ENCODE assay signal across 21 cellular contexts in the genomic region with DNA sequence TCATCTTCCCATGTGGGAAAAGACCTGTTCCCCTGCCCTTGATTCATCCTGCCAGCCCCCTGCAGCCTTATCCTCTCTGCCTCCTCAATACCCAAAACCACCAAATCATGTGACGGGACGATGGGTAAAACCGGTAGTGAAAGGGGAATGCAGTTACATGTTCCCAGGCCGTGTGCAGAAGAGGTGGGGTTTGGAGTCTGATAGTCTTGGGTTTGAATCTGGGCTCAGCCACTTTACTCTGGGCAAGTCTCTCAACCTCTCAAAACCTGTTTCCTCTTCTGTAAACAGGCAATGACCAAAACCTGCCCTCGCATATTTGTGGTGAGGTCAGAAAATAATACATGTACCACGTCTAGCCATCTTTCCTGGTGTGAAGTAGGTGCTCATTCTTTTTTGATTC.
DNase-seq lines count a peak whose midpoint lies in the region; ATAC-seq, FAIRE-seq and TF ChIP-seq lines count a peak whose summit lies in the region.
"Had no signal": no experiment of that assay in that cellular context is flagged by ENCODE, and none has a peak within 500 bp of the region (broad histone marks: within the 10 kb centered on the region; RNA-seq: fewer than 3 reads in every experiment).

No MANE protein-coding gene starts in this region.

- TF ChIP-seq RAD21 in GM12878 (IDR thresholded peaks at IDR 0.05; ENCODE audit: insufficient read depth, low read depth, low read length), result 0 out of 2 replicates have a peak, but pooled peaks have one; percentile 6

- no peak overlapping the region for H3K9ac ChIP-seq in GM12878 (ENCODE audit: control insufficient read depth, insufficient read depth, low read length)
- H3K9ac ChIP-seq: GM23248 had no signal

- H3K27me3 ChIP-seq in GM12878 (replicated peaks in 1 of 2; ENCODE audit: control insufficient read depth in 2 of 2, insufficient read depth in 2 of 2, low read length in 1 of 2) (no peaks in the 10 kb centered on the region), BE2C (no peaks in the 10 kb centered on the region)
- H3K27me3 ChIP-seq in CD4-positive, alpha-beta T cell (ENCODE audit: control insufficient read depth, insufficient read depth, low read length), result no peaks in the 10 kb centered on the region
- H3K27me3 ChIP-seq: pancreas, vagina had no signal

- no peaks in the 10 kb centered on the region for H4K20me1 ChIP-seq in GM12878 (ENCODE audit: control insufficient read depth, insufficient read depth)

- H3K36me3 Mint-ChIP-seq in CD14-positive monocyte, result peaks cover 58 to 75% of the 10 kb centered on the region in 2 donors
- H3K36me3 Mint-ChIP-seq in CD4-positive, alpha-beta T cell (ENCODE audit: low read depth), result peaks cover 23% of the 10 kb centered on the region
- H3K36me3 Mint-ChIP-seq in WTC11, result no peaks in the 10 kb centered on the region

- SMC1A ChIA-PET in GM12878 (lab: Charles Lee; ENCODE audit: uncharacterized antibody, unreplicated experiment), result interaction anchor here (0.7 to 3.7 kb wide), 7 partner anchors 10 to 117 kb away, joined by 3 to 17 read pairs (median 15); no protein-coding TSS in a partner anchor

- intact Hi-C loops in CD14-positive monocyte (cut with micrococcal nuclease) (no loop called here), GM12878 (cut with micrococcal nuclease; ENCODE audit: unreplicated experiment) (no loop called here)
- intact Hi-C loops in CD4-positive, alpha-beta T cell (cut with DNase I, micrococcal nuclease), result no loop called here

- CTCF ChIA-PET in GM12878 (lab: Yijun Ruan, JAX) (interaction anchor here (1.1 to 2.7 kb wide), 5 partner anchors 9 to 104 kb away, joined by 3 to 9 read pairs (median 4); no protein-coding TSS in a partner anchor), WTC11 (lab: Charles Lee) (no interaction called here)
- CTCF ChIA-PET in CD4-positive, alpha-beta T cell (lab: Charles Lee), result no interaction called here

- H3K9me3 ChIP-seq in GM12878 (replicated peaks; ENCODE audit: control insufficient read depth, insufficient read depth, low read length) (no peaks in the 10 kb centered on the region; the same call in 2 of the 3 replicates), BE2C (0 out of 2 replicates have a peak, but pooled peaks cover 2% of the 10 kb centered on the region)
- no peaks in the 10 kb centered on the region for H3K9me3 ChIP-seq in CD4-positive, alpha-beta T cell (ENCODE audit: control insufficient read depth, low read length)
- H3K9me3 ChIP-seq: pancreas, vagina had no signal

- H3K4me3 ChIP-seq in GM12878 (no peak overlapping the region), BE2C (ENCODE audit: low read depth, low read length) (no peak overlapping the region)
- H3K4me3 ChIP-seq: GM23248, pancreas, vagina had no signal

- POLR2A ChIA-PET in GM12878 (lab: Charles Lee), result interaction anchor here (1.1 to 2.4 kb wide), 2 partner anchors 9 to 27 kb away, joined by 3 to 11 read pairs; no protein-coding TSS in a partner anchor
- POLR2A ChIA-PET in CD4-positive, alpha-beta T cell (lab: Charles Lee), result no interaction called here
- POLR2A ChIA-PET in WTC11 (lab: Charles Lee), result no interaction called here

- in situ Hi-C loops in KBM-7 (cut with MboI; ENCODE audit: low pct_unique_long_range_greater_than_20kb, low sequenced_read_pairs), result no loop called here
- in situ Hi-C loops in GM12878 (cut with MboI), result no loop called here

- peak; percentile 64 for ATAC-seq in GM12878
- ATAC-seq in CD4-positive, alpha-beta T cell (ENCODE audit: poor library complexity), result no peak
- no peak for ATAC-seq in WTC11
- ATAC-seq: activated CD8-positive, alpha-beta T cell treated with anti-CD3 and anti-CD28 coated beads for 36 hours; sciatic nerve had no signal

- H3K27me3 Mint-ChIP-seq in CD14-positive monocyte (ENCODE audit: low read depth in 3 of 3) (no peaks in the 10 kb centered on the region), WTC11 (ENCODE audit: low read depth) (no peaks in the 10 kb centered on the region; the same call in 1 of the 2 replicates)
- no peaks in the 10 kb centered on the region for H3K27me3 Mint-ChIP-seq in CD4-positive, alpha-beta T cell
- H3K27me3 Mint-ChIP-seq: activated CD8-positive, alpha-beta T cell treated with anti-CD3 and anti-CD28 coated beads for 36 hours had no signal

- no peak for TF ChIP-seq EP300 in GM12878 (IDR thresholded peaks at IDR 0.05; ENCODE audit: borderline replicate concordance in 1 of 2, control insufficient read depth in 1 of 2, low read depth in 2 of 2, low read length in 2 of 2)

- DNase-seq in CD14-positive monocyte (ENCODE audit: low spot score) (no peak), GM12892 (ENCODE audit: insufficient read length) (no peak), KBM-7 (peak; percentile 32), GM12878 (ENCODE audit: low read depth, low spot score) (no peak), BE2C (no peak), WTC11 (ENCODE audit: low spot score) (no peak)
- no peak for DNase-seq in CD4-positive, alpha-beta T cell
- DNase-seq in activated CD8-positive, alpha-beta memory T cell treated with anti-CD3 and anti-CD28 coated beads, Interleukin-2, amount 50 U/mL, for 48 hours, result no peak
- DNase-seq: activated CD8-positive, alpha-beta T cell treated with anti-CD3 and anti-CD28 coated beads for 36 hours; anterior cingulate cortex; Calu3; GM23248; islet precursor cell; mammary epithelial cell; NCI-H2029; pancreas; SHP77 had no signal

- no TSS peak for BruUV-seq in GM12878 (replicated peaks; lab: Mats Ljungman, UMichigan)

- H3K4me1 ChIP-seq in GM12878 (ENCODE audit: control insufficient read depth, insufficient read depth, low read length) (peaks cover 56% of the 10 kb centered on the region), BE2C (no peaks in the 10 kb centered on the region)
- H3K4me1 ChIP-seq: pancreas had no signal

- peak overlapping the region; percentile 13 for H2AFZ ChIP-seq in GM12878 (ENCODE audit: control insufficient read depth, low read depth, low read length)
- H2AFZ ChIP-seq: GM23248 had no signal

- peaks cover 4 to 17% of the 10 kb centered on the region in 2 experiments; a peak in 3 of 4 replicates for H3K36me3 ChIP-seq in GM12878 (ENCODE audit: control insufficient read depth in 2 of 2, insufficient read depth in 2 of 2, low read length in 1 of 2)
- no peaks in the 10 kb centered on the region for H3K36me3 ChIP-seq in BE2C
- H3K36me3 ChIP-seq: pancreas, vagina had no signal

- H3K9me3 Mint-ChIP-seq in CD14-positive monocyte (no peaks in the 10 kb centered on the region), WTC11 (peaks cover 6% of the 10 kb centered on the region; the same call in 1 of the 2 replicates)
- H3K9me3 Mint-ChIP-seq in CD4-positive, alpha-beta T cell, result no peaks in the 10 kb centered on the region
- H3K9me3 Mint-ChIP-seq: activated CD8-positive, alpha-beta T cell treated with anti-CD3 and anti-CD28 coated beads for 36 hours; activated T-helper 2 cell treated with anti-CD3 and anti-CD28 coated beads, Interferon-gamma antibody, Interleukin-2, Interleukin-4, amounts not matched to agents 10 μg/mL and 5 μg/mL and 100 μg/mL, durations not matched to agents 14 hours and 24 hours and 36 hours; endodermal cell had no signal

- H3K4me3 Mint-ChIP-seq in CD14-positive monocyte, result no peak overlapping the region
- no peak overlapping the region for H3K4me3 Mint-ChIP-seq in CD4-positive, alpha-beta T cell
- H3K4me3 Mint-ChIP-seq in WTC11, result no peak overlapping the region
- H3K4me3 Mint-ChIP-seq: activated CD8-positive, alpha-beta T cell treated with anti-CD3 and anti-CD28 coated beads for 36 hours; endodermal cell had no signal

- peak overlapping the region; percentile 40 for H3K4me2 ChIP-seq in GM12878 (ENCODE audit: control insufficient read depth, insufficient read depth)

- H3K27ac Mint-ChIP-seq in CD14-positive monocyte (peak overlapping the region in 5 of 7 donors; percentile 19 to 87 (median 32)), WTC11 (no peak overlapping the region)
- no peak overlapping the region for H3K27ac Mint-ChIP-seq in CD4-positive, alpha-beta T cell
- H3K27ac Mint-ChIP-seq: activated CD8-positive, alpha-beta T cell treated with anti-CD3 and anti-CD28 coated beads for 36 hours; activated T-helper 2 cell treated with anti-CD3 and anti-CD28 coated beads, Interferon-gamma antibody, Interleukin-2, Interleukin-4, amounts not matched to agents 10 μg/mL and 5 μg/mL and 100 μg/mL, durations not matched to agents 14 hours and 24 hours and 36 hours; endodermal cell had no signal

- peak; percentile 91 for FAIRE-seq in GM12892 (lab: Jason Lieb, UNC)
- no peak for FAIRE-seq in GM12878 (lab: Jason Lieb, UNC)
- FAIRE-seq: pancreas had no signal

- RAD21 ChIA-PET in GM12878 (lab: Charles Lee; ENCODE audit: unreplicated experiment), result interaction anchor here (1.2 to 4.8 kb wide), 5 partner anchors 9 to 188 kb away, joined by 3 to 17 read pairs (median 5); no protein-coding TSS in a partner anchor

- WGBS in GM12878 (ENCODE audit: insufficient coverage, insufficient replicate concordance, low lambda C conversion rate, missing lambda C conversion rate), result 2% methylated on average over 6 of the region's 6 CpGs

- no peaks in the 10 kb centered on the region for H3K79me2 ChIP-seq in GM12878 (ENCODE audit: control insufficient read depth, insufficient read depth, low read length)

- H3K4me1 Mint-ChIP-seq in CD14-positive monocyte, result peaks cover 43% of the 10 kb centered on the region
- H3K4me1 Mint-ChIP-seq in CD4-positive, alpha-beta T cell (ENCODE audit: low read depth), result peaks cover 34% of the 10 kb centered on the region
- peaks cover 30% of the 10 kb centered on the region for H3K4me1 Mint-ChIP-seq in WTC11

- TF ChIP-seq POLR2A in GM12892 (IDR thresholded peaks at IDR 0.05; ENCODE audit: low read depth, low read length), result no peak
- no peak for TF ChIP-seq POLR2A in GM12878 (IDR thresholded peaks at IDR 0.05; ENCODE audit: low read depth, low read length)

- peak overlapping the region; percentile 45; the same call in 1 of the 2 replicates for H3K27ac ChIP-seq in GM12878 (ENCODE audit: control insufficient read depth, insufficient read depth)
- H3K27ac ChIP-seq in CD4-positive, alpha-beta T cell (ENCODE audit: low read depth, low read length), result no peak overlapping the region
- H3K27ac ChIP-seq: GM23248, pancreas, vagina had no signal

- TF ChIP-seq CTCF in CD14-positive monocyte (IDR thresholded peaks at IDR 0.05) (no peak), GM12878 (IDR thresholded peaks at IDR 0.05 in 2 of 3, conservative IDR thresholded peaks at IDR 0.05 in 1 of 3; ENCODE audit: control insufficient read depth in 2 of 3, extremely low read depth in 1 of 3, insufficient read depth in 1 of 3, low read depth in 3 of 3, low read length in 3 of 3) (no peak), BE2C (IDR thresholded peaks at IDR 0.05; ENCODE audit: low read depth, low read length) (no peak), WTC11 (IDR thresholded peaks at IDR 0.05) (no peak)
- no peak for TF ChIP-seq CTCF in CD4-positive, alpha-beta T cell (IDR thresholded peaks at IDR 0.05)

TF ChIP-seq in GM12878, 131 proteins besides CTCF, POLR2A, EP300 and RAD21 (continues in another document):
- TF ChIP-seq IRF4 (IDR thresholded peaks at IDR 0.05; ENCODE audit: low read depth, low read length), result peak; percentile 30; the same call in 1 of the 2 replicates
- TF ChIP-seq SMARCA5 (IDR thresholded peaks at IDR 0.05), result 0 out of 2 replicates have a peak, but pooled peaks have one; percentile 44

Comparison
In these comparisons a context has a peak if more than half of its experiments do, and no peak if none do; other contexts are left out.
1. H3K27ac Mint-ChIP-seq: peak in CD14-positive monocyte (5 of 7); none in CD4-positive, alpha-beta T cell (single experiment) and WTC11 (single experiment).